Comparison of ENCODE assay signal across 26 cellular contexts in the genomic region with DNA sequence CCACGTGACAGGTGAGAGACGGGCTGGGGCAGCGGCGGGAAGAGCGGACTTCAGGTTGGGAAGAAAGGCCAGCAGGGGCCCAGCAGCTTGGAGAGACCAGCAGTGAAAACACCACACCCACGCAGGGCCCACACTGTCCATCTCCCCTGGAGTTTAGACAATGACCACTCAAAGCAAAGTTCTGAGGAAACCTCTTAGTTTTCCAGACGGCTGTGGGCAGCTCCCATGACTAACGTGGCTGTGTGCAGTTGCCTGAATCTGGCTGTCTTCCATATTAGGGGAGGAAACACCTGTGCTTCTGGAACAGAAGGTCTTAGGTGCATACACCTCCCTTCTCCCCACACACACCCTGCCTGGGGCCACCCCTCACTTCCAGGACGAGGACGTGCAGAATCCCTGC.
DNase-seq lines count a peak whose midpoint lies in the region; ATAC-seq and TF ChIP-seq lines count a peak whose summit lies in the region.
"Had no signal": no experiment of that assay in that cellular context is flagged by ENCODE, and none has a peak within 500 bp of the region (broad histone marks: within the 10 kb centered on the region; RNA-seq: fewer than 3 reads in every experiment).

No MANE protein-coding gene starts in this region.

- peaks cover 0 to 16% (median 0%) of the 10 kb centered on the region in 11 experiments; a peak in 5 of 22 replicates for H3K27me3 ChIP-seq in BLaER1 treated with 17β-estradiol and CSF1 and Interleukin-3, amounts not matched to agents 10 nM and 100 nM
- H3K27me3 ChIP-seq in left lung: no peaks in the 10 kb centered on the region
- H3K27me3 ChIP-seq: body of pancreas, colonic mucosa, vagina had no signal

- peaks cover 0 to 12% (median 0%) of the 10 kb centered on the region in 11 experiments; a peak in 2 of 22 replicates for H4K20me1 ChIP-seq in BLaER1 treated with 17β-estradiol and CSF1 and Interleukin-3, amounts not matched to agents 10 nM and 100 nM

- no peak for TF ChIP-seq CTCF in chondrocyte (IDR thresholded peaks at IDR 0.05)
- no peak for TF ChIP-seq CTCF in left lung (IDR thresholded peaks at IDR 0.05)

- peaks cover 31% of the 10 kb centered on the region for H3K4me1 Mint-ChIP-seq in chondrocyte (ENCODE audit: low read depth)

- no peak overlapping the region for H3K4me3 Mint-ChIP-seq in chondrocyte (ENCODE audit: unreplicated experiment)
- H3K4me3 Mint-ChIP-seq: activated CD4-positive, alpha-beta memory T cell treated with anti-CD3 and anti-CD28 coated beads for 36 hours; activated naive CD8-positive, alpha-beta T cell treated with anti-CD3 and anti-CD28 coated beads, Interleukin-2, amount 50 U/mL, for 24 hours; H9; stimulated activated memory B cell treated with anti-CD40 and anti-IgM and Interleukin-4, amounts not matched to agents 10 μg/mL and 1 μg/mL and 100 μg/mL, for 72 hours had no signal

- H3K9me3 ChIP-seq in BLaER1 treated with 17β-estradiol and CSF1 and Interleukin-3, amounts not matched to agents 10 nM and 100 nM (replicated peaks in 1 of 11): no peaks in the 10 kb centered on the region
- H3K9me3 ChIP-seq in left lung: no peaks in the 10 kb centered on the region
- H3K9me3 ChIP-seq: body of pancreas, colonic mucosa, vagina had no signal

- H3K36me3 Mint-ChIP-seq in chondrocyte (ENCODE audit: low read depth): peaks cover 2% of the 10 kb centered on the region
- H3K36me3 Mint-ChIP-seq: activated CD4-positive, alpha-beta memory T cell treated with anti-CD3 and anti-CD28 coated beads for 36 hours; naive thymus-derived CD4-positive, alpha-beta T cell; stimulated activated memory B cell treated with anti-CD40 and anti-IgM and Interleukin-4, amounts not matched to agents 10 μg/mL and 1 μg/mL and 100 μg/mL, for 72 hours had no signal

- H3K36me3 ChIP-seq in BLaER1 treated with 17β-estradiol and CSF1 and Interleukin-3, amounts not matched to agents 10 nM and 100 nM: no peaks in the 10 kb centered on the region
- no peaks in the 10 kb centered on the region for H3K36me3 ChIP-seq in left lung
- H3K36me3 ChIP-seq: colonic mucosa, vagina had no signal

- H3K4me1 ChIP-seq in BLaER1 treated with 17β-estradiol and CSF1 and Interleukin-3, amounts not matched to agents 10 nM and 100 nM: peaks cover 16 to 73% (median 57%) of the 10 kb centered on the region in 10 experiments; a peak in 19 of 20 replicates
- H3K4me1 ChIP-seq in left lung: peaks cover 0 to 5% of the 10 kb centered on the region in 2 donors
- H3K4me1 ChIP-seq: body of pancreas, colonic mucosa, vagina had no signal

- peak overlapping the region in 3 of 11 experiments; percentile 27 to 46 (median 36); a peak in 4 of 22 replicates for H3K9ac ChIP-seq in BLaER1 treated with 17β-estradiol and CSF1 and Interleukin-3, amounts not matched to agents 10 nM and 100 nM

- TF ChIP-seq POLR2A in erythroblast (IDR thresholded peaks at IDR 0.05; ENCODE audit: low read length): no peak

- ATAC-seq in left lung: peak; percentile 16
- no peak for ATAC-seq in GM21526 (IDR thresholded peaks at IDR 0.05; ENCODE audit: low FRiP score, unreplicated experiment)
- ATAC-seq: activated CD4-positive, CD25-positive, alpha-beta regulatory T cell treated with anti-CD3 and anti-CD28 coated beads, Interleukin-2, amount 50 U/mL, for 24 hours; activated naive CD8-positive, alpha-beta T cell treated with anti-CD3 and anti-CD28 coated beads, Interleukin-2, amount 50 U/mL, for 24 hours; body of pancreas; naive thymus-derived CD4-positive, alpha-beta T cell; stimulated activated memory B cell treated with anti-CD40 and anti-IgM and Interleukin-4, amounts not matched to agents 10 μg/mL and 1 μg/mL and 100 μg/mL, for 72 hours had no signal

- H3K27ac ChIP-seq in BLaER1 treated with 17β-estradiol and CSF1 and Interleukin-3, amounts not matched to agents 10 nM and 100 nM: peak overlapping the region in 1 of 11 experiments; percentile 10; a peak in 1 of 22 replicates
- no peak overlapping the region for H3K27ac ChIP-seq in left lung
- H3K27ac ChIP-seq: body of pancreas, colonic mucosa, PC-9, vagina had no signal

- H3K4me3 ChIP-seq in BLaER1 treated with 17β-estradiol and CSF1 and Interleukin-3, amounts not matched to agents 10 nM and 100 nM: no peak overlapping the region; a peak in 1 of 20 replicates
- no peak overlapping the region for H3K4me3 ChIP-seq in left lung
- H3K4me3 ChIP-seq: body of pancreas, colonic mucosa, PC-9, smooth muscle cell, vagina had no signal

- intact Hi-C loops in left lung (cut with DNase I): no loop called here

- no peaks in the 10 kb centered on the region for H3K9me3 Mint-ChIP-seq in chondrocyte (ENCODE audit: low read depth)
- H3K9me3 Mint-ChIP-seq: activated CD4-positive, alpha-beta memory T cell treated with anti-CD3 and anti-CD28 coated beads for 36 hours; activated naive CD8-positive, alpha-beta T cell treated with anti-CD3 and anti-CD28 coated beads, Interleukin-2, amount 50 U/mL, for 24 hours; H9; naive thymus-derived CD4-positive, alpha-beta T cell; stimulated activated memory B cell treated with anti-CD40 and anti-IgM and Interleukin-4, amounts not matched to agents 10 μg/mL and 1 μg/mL and 100 μg/mL, for 72 hours had no signal

- H3K27me3 Mint-ChIP-seq in chondrocyte (ENCODE audit: low read depth): peaks cover 17% of the 10 kb centered on the region
- H3K27me3 Mint-ChIP-seq: activated CD4-positive, alpha-beta memory T cell treated with anti-CD3 and anti-CD28 coated beads for 36 hours had no signal

- peak overlapping the region; percentile 3 to 94 (median 76); a peak in 20 of 22 replicates for H3K4me2 ChIP-seq in BLaER1 treated with 17β-estradiol and CSF1 and Interleukin-3, amounts not matched to agents 10 nM and 100 nM
- H3K4me2 ChIP-seq: PC-9, smooth muscle cell had no signal

- DNase-seq in NCI-H2171 (lab: John Stamatoyannopoulos, UW) (peak; percentile 77), chondrocyte (ENCODE audit: low spot score) (no peak), left lung (no peak), NOMO-1 treated with DMSO at 0.1 percent for 48 hours (lab: John Stamatoyannopoulos, UW; ENCODE audit: unreplicated experiment) (no peak), NCI-H526 treated with DMSO at 0.1 percent for 48 hours (lab: John Stamatoyannopoulos, UW) (no peak), erythroblast (lab: John Stamatoyannopoulos, UW) (no peak)
- DNase-seq: activated CD4-positive, alpha-beta memory T cell treated with anti-CD3 and anti-CD28 coated beads for 36 hours; activated CD8-positive, alpha-beta memory T cell treated with anti-CD3 and anti-CD28 coated beads, Interleukin-2, amount 50 U/mL, for 48 hours; activated effector memory CD4-positive, alpha-beta T cell treated with Interleukin-2 at 50 U/mL for 16 hours; activated naive CD8-positive, alpha-beta T cell treated with anti-CD3 and anti-CD28 coated beads, Interleukin-2, amount 50 U/mL, for 24 hours; body of pancreas; colonic mucosa; DMS79 treated with DMSO at 0.1 percent for 48 hours; H9; naive thymus-derived CD4-positive, alpha-beta T cell; NCI-H2029 treated with DMSO at 0.1 percent for 48 hours; PC-9; retina; SIG-M5; stimulated activated CD4-positive, alpha-beta T cell treated with anti-CD3 and anti-CD28 coated beads, Interleukin-2, amount 100 ng/mL, for 24 hours had no signal

- H3K27ac Mint-ChIP-seq in chondrocyte (ENCODE audit: unreplicated experiment): peak overlapping the region; percentile 51
- H3K27ac Mint-ChIP-seq: activated CD4-positive, alpha-beta memory T cell treated with anti-CD3 and anti-CD28 coated beads for 36 hours; activated naive CD8-positive, alpha-beta T cell treated with anti-CD3 and anti-CD28 coated beads, Interleukin-2, amount 50 U/mL, for 24 hours; H9; stimulated activated memory B cell treated with anti-CD40 and anti-IgM and Interleukin-4, amounts not matched to agents 10 μg/mL and 1 μg/mL and 100 μg/mL, for 72 hours had no signal
